ENCODE assay signal across 19 cellular contexts in genomic region chr17:81276781-81277180, GRCh38. TPM values are rescaled to one million over a fixed set of nuclear protein-coding genes. Genes with fewer than 3 reads are reported as not detected.
DNase-seq lines count a peak whose midpoint lies in the region; ATAC-seq, FAIRE-seq and TF ChIP-seq lines count a peak whose summit lies in the region.
"Had no signal": no experiment of that assay in that cellular context is flagged by ENCODE, and none has a peak within 500 bp of the region (broad histone marks: within the 10 kb centered on the region; RNA-seq: fewer than 3 reads in every experiment).

No MANE protein-coding gene starts in this region.

- no peak overlapping the region for H4K8ac ChIP-seq in H1 (ENCODE audit: extremely low read depth, insufficient read depth, low read length)

- no peak overlapping the region for H3K27ac Mint-ChIP-seq in neural progenitor cell
- H3K27ac Mint-ChIP-seq: GM23338 had no signal

- H3K36me3 Mint-ChIP-seq in neural progenitor cell: peaks cover 12% of the 10 kb centered on the region

- H3K79me2 ChIP-seq in H1 (ENCODE audit: control insufficient read depth in 1 of 2, insufficient read depth in 2 of 2, low read length in 2 of 2) (no peaks in the 10 kb centered on the region), neural progenitor cell (ENCODE audit: low read depth) (no peaks in the 10 kb centered on the region)

- peaks cover 2% of the 10 kb centered on the region for H3K27me3 Mint-ChIP-seq in neural progenitor cell (ENCODE audit: insufficient read depth, low read depth)

- peaks cover 3% of the 10 kb centered on the region for H3K79me1 ChIP-seq in H1 (ENCODE audit: low read depth, low read length)

- H3K23me2 ChIP-seq in H1 (ENCODE audit: low read depth, low read length): no peaks in the 10 kb centered on the region

- H3K27me3 ChIP-seq in H1 (replicated peaks in 1 of 4; ENCODE audit: control insufficient read depth in 3 of 4, extremely low read depth in 1 of 4, insufficient read depth in 3 of 4, low read length in 3 of 4): no peaks in the 10 kb centered on the region
- H3K27me3 ChIP-seq in neural progenitor cell: no peaks in the 10 kb centered on the region
- H3K27me3 ChIP-seq in vagina: no peaks in the 10 kb centered on the region
- H3K27me3 ChIP-seq: BLaER1 treated with 17β-estradiol and CSF1 and Interleukin-3, amounts not matched to agents 10 nM and 100 nM had no signal

- no peak for FAIRE-seq in H1 (lab: Jason Lieb, UNC)
- FAIRE-seq: A204.1, GM12892 had no signal

- H3K4me3 Mint-ChIP-seq in neural progenitor cell: peak overlapping the region; percentile 53
- H3K4me3 Mint-ChIP-seq: GM23338 had no signal

- no peak overlapping the region for H2BK12ac ChIP-seq in H1 (ENCODE audit: low read depth, low read length)

- H3K27ac ChIP-seq in H1 (ENCODE audit: low read depth, low read length) (no peak overlapping the region), neural progenitor cell (no peak overlapping the region), vagina (peak overlapping the region; percentile 16)
- H3K27ac ChIP-seq: BLaER1 treated with 17β-estradiol and CSF1 and Interleukin-3, amounts not matched to agents 10 nM and 100 nM; PC-9 had no signal

- no peak overlapping the region for H2AK5ac ChIP-seq in H1 (ENCODE audit: low read depth, low read length)

- H2AFZ ChIP-seq in H1 (ENCODE audit: low read length) (no peak overlapping the region), neural progenitor cell (replicated peaks) (no peak overlapping the region)
- H2AFZ ChIP-seq: GM23338, PC-9 had no signal

- no peak overlapping the region for H4K5ac ChIP-seq in H1 (ENCODE audit: insufficient read length, low read depth, low read length)

- H2BK15ac ChIP-seq in H1 (ENCODE audit: low read length): no peak overlapping the region

- no peak overlapping the region for H3K14ac ChIP-seq in H1 (ENCODE audit: insufficient read length)

- ATAC-seq in Right ventricle myocardium inferior (no peak), Right ventricle myocardium superior (ENCODE audit: poor library complexity) (no peak)
- ATAC-seq: GM23338 had no signal

- H2BK5ac ChIP-seq in H1 (ENCODE audit: low read depth, low read length): 0 out of 2 replicates have a peak overlapping the region, but pooled peaks have one; percentile 56

- H3K4me3 ChIP-seq in H1 (ENCODE audit: extremely low read depth in 1 of 4, insufficient read depth in 2 of 4, low read depth in 3 of 4, low read length in 4 of 4): no peak overlapping the region
- H3K4me3 ChIP-seq in neural progenitor cell: no peak overlapping the region
- no peak overlapping the region for H3K4me3 ChIP-seq in vagina
- no peak overlapping the region for H3K4me3 ChIP-seq in foreskin fibroblast (ENCODE audit: low read depth in 1 of 2, low read length in 2 of 2)
- H3K4me3 ChIP-seq: BLaER1 treated with 17β-estradiol and CSF1 and Interleukin-3, amounts not matched to agents 10 nM and 100 nM; GM23338; PC-9 had no signal

- no peak overlapping the region for H3K56ac ChIP-seq in H1 (replicated peaks; ENCODE audit: insufficient read length, low read depth, low read length)

- intact Hi-C loops in Right ventricle myocardium inferior (cut with DNase I): no loop called here
- intact Hi-C loops in Right ventricle myocardium superior (cut with DNase I): no loop called here
- intact Hi-C loops in vagina (cut with DNase I): no loop called here

- CTCF ChIA-PET in H1 (lab: Charles Lee; ENCODE audit: partially characterized antibody): interaction anchor here (1.4 to 1.6 kb wide), 2 partner anchors 15 to 246 kb away, joined by 5 to 6 read pairs; no protein-coding TSS in a partner anchor

- POLR2A ChIA-PET in H1 (lab: Charles Lee; ENCODE audit: partially characterized antibody): interaction anchor here (1.1 kb wide), 1 partner anchor 9 kb away, joined by 3 read pairs; no protein-coding TSS in a partner anchor

- H3K36me3 ChIP-seq in H1 (ENCODE audit: control insufficient read depth in 2 of 4, insufficient read depth in 4 of 4, low read length in 3 of 4): peaks cover 0 to 16% (median 3%) of the 10 kb centered on the region in 4 experiments; a peak in 3 of 8 replicates
- no peaks in the 10 kb centered on the region for H3K36me3 ChIP-seq in neural progenitor cell
- H3K36me3 ChIP-seq in vagina: peaks cover 0 to 61% of the 10 kb centered on the region in 2 donors

- H3F3A ChIP-seq in neural progenitor cell (ENCODE audit: low read depth): no peaks in the 10 kb centered on the region

- no peak overlapping the region for H3K4ac ChIP-seq in H1 (replicated peaks; ENCODE audit: insufficient read length, low read depth, low read length)

- H3K4me2 ChIP-seq in H1 (ENCODE audit: insufficient read depth in 1 of 2, low read depth in 2 of 2, low read length in 2 of 2): no peak overlapping the region
- no peak overlapping the region for H3K4me2 ChIP-seq in neural progenitor cell
- H3K4me2 ChIP-seq: BLaER1 treated with 17β-estradiol and CSF1 and Interleukin-3, amounts not matched to agents 10 nM and 100 nM; GM23338; PC-9 had no signal

- H3K4me1 Mint-ChIP-seq in neural progenitor cell: no peaks in the 10 kb centered on the region
- H3K4me1 Mint-ChIP-seq: GM23338 had no signal

- H3K9me3 ChIP-seq in H1 (ENCODE audit: insufficient read depth in 2 of 2, low read depth in 1 of 2, low read length in 1 of 2) (no peaks in the 10 kb centered on the region), neural progenitor cell (ENCODE audit: low read depth) (no peaks in the 10 kb centered on the region), vagina (no peaks in the 10 kb centered on the region)
- H3K9me3 ChIP-seq: BLaER1 treated with 17β-estradiol and CSF1 and Interleukin-3, amounts not matched to agents 10 nM and 100 nM had no signal

- H4K91ac ChIP-seq in H1 (replicated peaks; ENCODE audit: insufficient read length, low read length): no peak overlapping the region

- no peak for TF ChIP-seq EP300 in H1 (IDR thresholded peaks at IDR 0.05; ENCODE audit: borderline replicate concordance in 1 of 2, low read depth in 2 of 2, low read length in 2 of 2)

- 89% methylated on average over 11 of the region's 11 CpGs; no CpG with 5 or more reads in 1 of the 2 experiments for WGBS in H1 (ENCODE audit: extremely low coverage in 1 of 2, insufficient coverage in 1 of 2, insufficient read length in 1 of 2, insufficient replicate concordance in 2 of 2, low coverage in 1 of 2, low lambda C conversion rate in 2 of 2, missing lambda C conversion rate in 1 of 2), 2 experiments

- H3K23ac ChIP-seq in H1 (ENCODE audit: insufficient read length): no peak overlapping the region

- H3K9me3 Mint-ChIP-seq in neural progenitor cell: no peaks in the 10 kb centered on the region
- H3K9me3 Mint-ChIP-seq: GM23338 had no signal

- TF ChIP-seq POLR2A in H1 (IDR thresholded peaks at IDR 0.05; ENCODE audit: control extremely low read depth in 1 of 2, low read depth in 2 of 2, low read length in 2 of 2): no peak
- no peak for TF ChIP-seq POLR2A in vagina (IDR thresholded peaks at IDR 0.05)

- H4K20me1 ChIP-seq in H1 (replicated peaks in 1 of 2; ENCODE audit: control insufficient read depth in 1 of 2, insufficient read depth in 2 of 2, low read length in 2 of 2) (peaks cover 13 to 14% of the 10 kb centered on the region in 2 experiments), neural progenitor cell (ENCODE audit: low read depth) (peaks cover 3% of the 10 kb centered on the region)

- no peak overlapping the region for H2BK120ac ChIP-seq in H1 (replicated peaks; ENCODE audit: low read depth, low read length)

- DNase-seq in Right ventricle myocardium inferior (ENCODE audit: missing footprints) (peak; percentile 63), Right ventricle myocardium superior (no peak), H1 (ENCODE audit: low read depth in 1 of 2, low spot score in 2 of 2) (no peak), neural progenitor cell (ENCODE audit: low spot score) (no peak), vagina (ENCODE audit: extremely low spot score in 2 of 2) (no peak), DMS153 treated with DMSO at 0.1 percent for 48 hours (lab: John Stamatoyannopoulos, UW; ENCODE audit: unreplicated experiment) (no peak), foreskin fibroblast (no peak), germinal center (ENCODE audit: low spot score) (no peak)
- DNase-seq: GF-D8, NCI-H1048, NCI-H146, NCI-H2081 treated with DMSO at 0.1 percent for 48 hours, NCI-H2227 treated with DMSO at 0.1 percent for 48 hours, NCI-H524, PC-9 had no signal

- no peak for TF ChIP-seq RAD21 in H1 (IDR thresholded peaks at IDR 0.05 in 1 of 2, conservative IDR thresholded peaks at IDR 0.05 in 1 of 2; ENCODE audit: low read depth in 2 of 2, low read length in 2 of 2)

- H3K9ac ChIP-seq in H1 (replicated peaks in 1 of 4; ENCODE audit: extremely low read depth in 1 of 4, low read depth in 3 of 4, low read length in 3 of 4) (no peak overlapping the region), neural progenitor cell (no peak overlapping the region)
- H3K9ac ChIP-seq: BLaER1 treated with 17β-estradiol and CSF1 and Interleukin-3, amounts not matched to agents 10 nM and 100 nM had no signal

- TF ChIP-seq CTCF in H1 (IDR thresholded peaks at IDR 0.05; ENCODE audit: control extremely low read depth in 1 of 3, insufficient read depth in 1 of 3, low read depth in 1 of 3, low read length in 3 of 3) (no peak), neural progenitor cell (IDR thresholded peaks at IDR 0.05) (no peak), vagina (IDR thresholded peaks at IDR 0.05) (no peak), foreskin fibroblast (IDR thresholded peaks at IDR 0.05; ENCODE audit: low read depth, low read length) (no peak)

- H3K18ac ChIP-seq in H1 (ENCODE audit: extremely low read depth, low read length): no peak overlapping the region

- 0 out of 7 replicates have a peak, but pooled peaks cover 0 to under 1% (median 0%) of the 10 kb centered on the region in 4 experiments for H3K4me1 ChIP-seq in H1 (replicated peaks in 1 of 4; ENCODE audit: control insufficient read depth in 3 of 4, insufficient read depth in 4 of 4, low read length in 3 of 4)
- no peaks in the 10 kb centered on the region for H3K4me1 ChIP-seq in neural progenitor cell
- peaks cover 15% of the 10 kb centered on the region for H3K4me1 ChIP-seq in vagina

- no peak overlapping the region for H2BK20ac ChIP-seq in H1 (ENCODE audit: low read length)

RNA-seq across cellular contexts. Expression of gene SLC38A10, which starts 18.3 kb away (rescaled TPM):
- total RNA-seq in Right ventricle myocardium inferior: 44.6 TPM
- 41.3 TPM for total RNA-seq in Right ventricle myocardium superior
- 35.7 and 41.0 TPM in 2 replicates for total RNA-seq in H1 (2021; fragmentation: NEBNext Ultra II Directional; extraction: Animal tissue kit (Norgen Biotek cat#: 25700))
- 26.4 and 44.4 TPM in 2 replicates for polyA plus RNA-seq in H1 (2011; rRNA removed)
- 26.3 TPM for polyA plus RNA-seq in H1 (2011; cell fraction: cytosol; rRNA removed)
- 76.9 TPM for polyA plus RNA-seq in H1 (2011; cell fraction: nucleus; rRNA removed)
- 24.8 to 37.5 TPM (median 34.7 TPM) in 4 replicates for polyA plus RNA-seq in H1 (2012, experiment 1 of 2)
- polyA plus RNA-seq in H1 (2012, experiment 2 of 2): 22.5 TPM
- polyA plus RNA-seq in H1 (2013, experiment 1 of 2): 29.8 TPM
- polyA plus RNA-seq in H1 (2013, experiment 2 of 2): 28.9 TPM
- 35.9 and 40.0 TPM in 2 replicates for polyA minus RNA-seq in H1 (2011; rRNA and poly(A)+ RNA removed)
- polyA minus RNA-seq in H1 (2011; cell fraction: cytosol; rRNA and poly(A)+ RNA removed): 38.1 TPM
- polyA minus RNA-seq in H1 (2011; cell fraction: nucleus; rRNA and poly(A)+ RNA removed): 47.8 TPM
- 8.3 and 31.4 TPM in 2 replicates for total RNA-seq in neural progenitor cell (ENCODE audit: low replicate concordance)
- 67.5 TPM for total RNA-seq in vagina

RNA-seq across cellular contexts. Expression of gene NDUFAF8, which starts 37.7 kb away (rescaled TPM):
- total RNA-seq in Right ventricle myocardium inferior (58.0 TPM), Right ventricle myocardium superior (59.4 TPM), neural progenitor cell (ENCODE audit: low replicate concordance) (29.8 and 34.7 TPM in 2 replicates), vagina (52.5 TPM)
- total RNA-seq in H1 (2021; fragmentation: NEBNext Ultra II Directional; extraction: Animal tissue kit (Norgen Biotek cat#: 25700)): 48.9 and 60.2 TPM in 2 replicates
- polyA plus RNA-seq in H1 (2011; rRNA removed): 91.1 and 95.6 TPM in 2 replicates
- polyA plus RNA-seq in H1 (2011; cell fraction: cytosol; rRNA removed): 88.1 TPM
- 56.3 TPM for polyA plus RNA-seq in H1 (2011; cell fraction: nucleus; rRNA removed)
- polyA plus RNA-seq in H1 (2012, experiment 1 of 2): 123 to 151 TPM (median 134 TPM) in 4 replicates
- polyA plus RNA-seq in H1 (2012, experiment 2 of 2): 129 TPM
- polyA plus RNA-seq in H1 (2013, experiment 1 of 2): 160 TPM
- 163 TPM for polyA plus RNA-seq in H1 (2013, experiment 2 of 2)
- 7.2 and 14.2 TPM in 2 replicates for polyA minus RNA-seq in H1 (2011; rRNA and poly(A)+ RNA removed)
- 20.0 TPM for polyA minus RNA-seq in H1 (2011; cell fraction: cytosol; rRNA and poly(A)+ RNA removed)
- 21.6 TPM for polyA minus RNA-seq in H1 (2011; cell fraction: nucleus; rRNA and poly(A)+ RNA removed)

RNA-seq across cellular contexts. Expression of gene TEPSIN, which starts 37.9 kb away (rescaled TPM):
- 11.1 TPM for total RNA-seq in Right ventricle myocardium inferior
- total RNA-seq in Right ventricle myocardium superior: 13.4 TPM
- total RNA-seq in H1 (2021; fragmentation: NEBNext Ultra II Directional; extraction: Animal tissue kit (Norgen Biotek cat#: 25700)): 22.9 and 26.0 TPM in 2 replicates
- polyA plus RNA-seq in H1 (2011; rRNA removed): 28.0 and 59.8 TPM in 2 replicates
- polyA plus RNA-seq in H1 (2011; cell fraction: cytosol; rRNA removed): 31.4 TPM
- 172 TPM for polyA plus RNA-seq in H1 (2011; cell fraction: nucleus; rRNA removed)
- polyA plus RNA-seq in H1 (2012, experiment 1 of 2): 16.6 to 27.7 TPM (median 21.3 TPM) in 4 replicates
- polyA plus RNA-seq in H1 (2012, experiment 2 of 2): 14.6 TPM
- 24.1 TPM for polyA plus RNA-seq in H1 (2013, experiment 1 of 2)
- 19.1 TPM for polyA plus RNA-seq in H1 (2013, experiment 2 of 2)
- polyA minus RNA-seq in H1 (2011; rRNA and poly(A)+ RNA removed): 7.9 and 10.5 TPM in 2 replicates
- polyA minus RNA-seq in H1 (2011; cell fraction: cytosol; rRNA and poly(A)+ RNA removed): 19.7 TPM
- 44.0 TPM for polyA minus RNA-seq in H1 (2011; cell fraction: nucleus; rRNA and poly(A)+ RNA removed)
- 20.6 and 28.0 TPM in 2 replicates for total RNA-seq in neural progenitor cell (ENCODE audit: low replicate concordance)
- total RNA-seq in vagina: 35.4 TPM

RNA-seq across cellular contexts. Expression of gene CEP131, which starts 54.0 kb away (rescaled TPM):
- total RNA-seq in Right ventricle myocardium inferior (8.9 TPM), Right ventricle myocardium superior (11.1 TPM), neural progenitor cell (ENCODE audit: low replicate concordance) (7.7 and 40.9 TPM in 2 replicates), vagina (6.1 TPM)
- total RNA-seq in H1 (2021; fragmentation: NEBNext Ultra II Directional; extraction: Animal tissue kit (Norgen Biotek cat#: 25700)): 22.5 and 23.2 TPM in 2 replicates
- 5.9 and 11.5 TPM in 2 replicates for polyA plus RNA-seq in H1 (2011; rRNA removed)
- 19.5 TPM for polyA plus RNA-seq in H1 (2011; cell fraction: cytosol; rRNA removed)
- 51.9 TPM for polyA plus RNA-seq in H1 (2011; cell fraction: nucleus; rRNA removed)
- 12.1 to 30.1 TPM (median 26.5 TPM) in 4 replicates for polyA plus RNA-seq in H1 (2012, experiment 1 of 2)
- polyA plus RNA-seq in H1 (2012, experiment 2 of 2): 11.9 TPM
- 11.2 TPM for polyA plus RNA-seq in H1 (2013, experiment 1 of 2)
- 10.1 TPM for polyA plus RNA-seq in H1 (2013, experiment 2 of 2)
- polyA minus RNA-seq in H1 (2011; rRNA and poly(A)+ RNA removed): 3.9 and 4.0 TPM in 2 replicates
- polyA minus RNA-seq in H1 (2011; cell fraction: cytosol; rRNA and poly(A)+ RNA removed): 13.9 TPM
- 14.3 TPM for polyA minus RNA-seq in H1 (2011; cell fraction: nucleus; rRNA and poly(A)+ RNA removed)
